ENCODE assay signal across 8 cellular contexts in genomic region chr17:38296834-38297517, GRCh38.
DNase-seq lines count a peak whose midpoint lies in the region; ATAC-seq lines count a peak whose summit lies in the region.

TSS of gene MRPL45 (plus strand) at chr17:38297168. CDS start at chr17:38297184, 16 bp downstream.

- peak; percentile 93 for ATAC-seq in GM19395 (IDR thresholded peaks at IDR 0.05; ENCODE audit: unreplicated experiment)
- ATAC-seq in HG03558 (IDR thresholded peaks at IDR 0.05; ENCODE audit: extremely low read depth, unreplicated experiment): peak; percentile 74

- DNase-seq in C1 segment of cervical spinal cord (lab: John Stamatoyannopoulos, UW) (peak; percentile 60 to 97 (median 93)), NCI-H748 (lab: John Stamatoyannopoulos, UW; ENCODE audit: unreplicated experiment) (peak; percentile 97), cortex of kidney (lab: John Stamatoyannopoulos, UW) (peak; percentile 53), left kidney (ENCODE audit: low read depth, low spot score) (peak; percentile 99)
- peak; percentile 95 for DNase-seq in activated CD4-positive, alpha-beta T cell treated with anti-CD3 and anti-CD28 coated beads, Interleukin-2, amount 50 U/mL, for 1 hour
- peak; percentile 98 for DNase-seq in stimulated activated CD4-positive, alpha-beta T cell treated with anti-CD3 and anti-CD28 coated beads, Interleukin-1b, Interleukin-23, amount 100 ng/mL, for 48 hours

Comparison
In these comparisons a context has a peak if more than half of its experiments do, and no peak if none do; other contexts are left out.
1. Peak in every context shown above with its lines: DNase-seq and ATAC-seq.